Comparison of ENCODE assay signal across 20 cellular contexts in the genomic region with DNA sequence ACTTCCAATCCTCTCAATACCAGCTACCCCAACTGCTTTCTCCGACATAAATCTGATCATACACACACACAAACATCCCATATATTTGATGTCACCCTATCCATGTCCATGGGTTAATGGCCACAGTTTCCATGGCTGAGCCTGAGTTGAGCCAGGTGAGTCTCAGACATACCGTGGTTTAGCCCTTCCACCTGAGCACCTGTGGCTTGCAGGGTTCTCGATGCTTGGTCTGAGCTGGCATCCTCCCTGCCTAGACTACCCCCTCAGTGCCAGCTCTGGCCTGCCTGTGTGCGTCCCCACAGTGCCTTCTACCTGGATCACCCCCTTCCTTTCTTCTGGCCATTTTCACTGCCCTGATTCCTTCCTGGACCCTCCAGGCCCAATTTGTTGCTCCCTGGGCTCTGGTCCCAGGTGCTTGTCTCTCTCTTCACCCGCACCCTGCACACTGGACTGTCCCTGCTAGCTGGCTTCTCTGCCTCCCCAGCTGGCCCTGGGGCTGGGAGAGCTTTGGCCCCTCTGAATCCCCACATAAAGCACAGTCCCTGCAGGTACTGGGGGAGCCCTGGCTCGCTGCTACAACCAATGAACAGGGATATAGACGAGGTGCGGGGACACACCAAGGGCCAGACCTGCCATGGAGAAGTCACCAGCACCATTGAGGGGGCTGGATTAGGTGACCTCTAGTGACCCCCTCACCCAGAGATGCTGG. TPM values are rescaled to one million over a fixed set of nuclear protein-coding genes. Genes with fewer than 3 reads are reported as not detected.
DNase-seq lines count a peak whose midpoint lies in the region; ATAC-seq, FAIRE-seq and TF ChIP-seq lines count a peak whose summit lies in the region.
"Had no signal": no experiment of that assay in that cellular context is flagged by ENCODE, and none has a peak within 500 bp of the region (broad histone marks: within the 10 kb centered on the region; RNA-seq: fewer than 3 reads in every experiment).

No MANE protein-coding gene starts in this region.

- TF ChIP-seq EP300 in A549 (IDR thresholded peaks at IDR 0.05) (no peak), SK-N-SH (IDR thresholded peaks at IDR 0.05; ENCODE audit: borderline replicate concordance in 1 of 2, low read depth in 1 of 2, low read length in 1 of 2) (no peak)

- H3K27me3 Mint-ChIP-seq in CD8-positive, alpha-beta memory T cell: no peaks in the 10 kb centered on the region
- H3K27me3 Mint-ChIP-seq in activated CD8-positive, alpha-beta T cell treated with anti-CD3 and anti-CD28 coated beads for 36 hours: no peaks in the 10 kb centered on the region
- H3K27me3 Mint-ChIP-seq: type B pancreatic cell had no signal

- no peaks in the 10 kb centered on the region for H3K79me2 ChIP-seq in SK-N-SH (ENCODE audit: insufficient read depth)

- peak overlapping the region; percentile 24 for H3K9ac ChIP-seq in iPS-15b (ENCODE audit: low read depth, low read length)
- no peak overlapping the region for H3K9ac ChIP-seq in SK-N-SH

- no peak for TF ChIP-seq CTCF in A549 (IDR thresholded peaks at IDR 0.05)
- no peak for TF ChIP-seq CTCF in activated CD8-positive, alpha-beta T cell treated with anti-CD3 and anti-CD28 coated beads for 36 hours (IDR thresholded peaks at IDR 0.05)
- no peak for TF ChIP-seq CTCF in SK-N-SH (IDR thresholded peaks at IDR 0.05)

- H3K27ac ChIP-seq in A549: peak overlapping the region; percentile 28 to 73; a peak in 2 of 6 replicates
- H3K27ac ChIP-seq in CD8-positive, alpha-beta memory T cell (ENCODE audit: low read depth, low read length): no peak overlapping the region
- no peak overlapping the region; a peak in 1 of 4 replicates for H3K27ac ChIP-seq in SK-N-SH (ENCODE audit: low read depth in 2 of 2, low read length in 1 of 2)
- H3K27ac ChIP-seq in substantia nigra (ENCODE audit: low read depth, low read length, poor library complexity, severe bottlenecking): no peak overlapping the region
- H3K27ac ChIP-seq: heart right ventricle, stomach had no signal

- CTCF ChIA-PET in A549 (lab: Yijun Ruan, JAX) (interaction anchor here (0.6 to 10.5 kb wide), 5 partner anchors 8 to 877 kb away, joined by 3 to 105 read pairs (median 5); partner anchors contain the start of genes E2F4 and ELMO3), SK-N-SH (lab: Yijun Ruan, JAX) (interaction anchor here (1.5 kb wide), 1 partner anchor 21 kb away, joined by 3 read pairs; no protein-coding TSS in a partner anchor)
- CTCF ChIA-PET in CD8-positive, alpha-beta memory T cell (lab: Charles Lee): no interaction called here
- CTCF ChIA-PET in activated CD8-positive, alpha-beta T cell treated with anti-CD3 and anti-CD28 coated beads for 36 hours (lab: Charles Lee): interaction anchor here (1.2 to 1.8 kb wide), 3 partner anchors 8 to 27 kb away, joined by 3 to 5 read pairs (median 4); partner anchors contain the start of gene TMEM208

- H3K9me3 ChIP-seq in A549 (no peaks in the 10 kb centered on the region), iPS-15b (ENCODE audit: control insufficient read depth, insufficient read depth, low read length) (no peaks in the 10 kb centered on the region), SK-N-SH (no peaks in the 10 kb centered on the region)
- no peaks in the 10 kb centered on the region for H3K9me3 ChIP-seq in CD8-positive, alpha-beta memory T cell (ENCODE audit: low read length)
- H3K9me3 ChIP-seq: heart right ventricle, stomach had no signal

- no peaks in the 10 kb centered on the region for H3K4me1 Mint-ChIP-seq in CD8-positive, alpha-beta memory T cell
- H3K4me1 Mint-ChIP-seq in activated CD8-positive, alpha-beta T cell treated with anti-CD3 and anti-CD28 coated beads for 36 hours (ENCODE audit: low read depth): no peaks in the 10 kb centered on the region

- H3K4me3 ChIP-seq in A549 (no peak overlapping the region), iPS-15b (ENCODE audit: low read depth, low read length) (no peak overlapping the region), SK-N-SH (ENCODE audit: low read depth in 2 of 2, low read length in 1 of 2) (no peak overlapping the region)
- H3K4me3 ChIP-seq in CD8-positive, alpha-beta memory T cell (ENCODE audit: low read length): no peak overlapping the region
- H3K4me3 ChIP-seq: heart right ventricle, stomach had no signal

- no peaks in the 10 kb centered on the region for H4K20me1 ChIP-seq in SK-N-SH (ENCODE audit: insufficient read depth)

- H3K9me2 ChIP-seq in SK-N-SH: no peaks in the 10 kb centered on the region

- peak overlapping the region in 1 of 7 donors; percentile 15 for H3K4me3 Mint-ChIP-seq in CD8-positive, alpha-beta memory T cell
- H3K4me3 Mint-ChIP-seq in activated CD8-positive, alpha-beta T cell treated with anti-CD3 and anti-CD28 coated beads for 36 hours: no peak overlapping the region
- H3K4me3 Mint-ChIP-seq: H9, type B pancreatic cell had no signal

- intact Hi-C loops in activated CD8-positive, alpha-beta T cell treated with anti-CD3 and anti-CD28 coated beads for 36 hours (cut with micrococcal nuclease): no loop called here

- H3K4me1 ChIP-seq in A549 (peaks cover 20% of the 10 kb centered on the region), iPS-15b (ENCODE audit: control insufficient read depth, insufficient read depth, low read length) (peaks cover 2% of the 10 kb centered on the region), SK-N-SH (ENCODE audit: control insufficient read depth in 1 of 2, insufficient read depth in 2 of 2, low read depth in 1 of 2, low read length in 1 of 2) (peaks cover 8 to 11% of the 10 kb centered on the region in 2 experiments; a peak in 2 of 4 replicates)
- no peaks in the 10 kb centered on the region for H3K4me1 ChIP-seq in CD8-positive, alpha-beta memory T cell (ENCODE audit: insufficient read depth, low read length)
- H3K4me1 ChIP-seq: heart right ventricle had no signal

- H3K4me2 ChIP-seq in A549 (no peak overlapping the region), SK-N-SH (no peak overlapping the region)

- H3K9me3 Mint-ChIP-seq in CD8-positive, alpha-beta memory T cell: no peaks in the 10 kb centered on the region
- no peaks in the 10 kb centered on the region for H3K9me3 Mint-ChIP-seq in activated CD8-positive, alpha-beta T cell treated with anti-CD3 and anti-CD28 coated beads for 36 hours
- H3K9me3 Mint-ChIP-seq: H9, type B pancreatic cell had no signal

- no peak for FAIRE-seq in A549 (lab: Jason Lieb, UNC)
- FAIRE-seq: colon, small intestine had no signal

- H2AFZ ChIP-seq in SK-N-SH (ENCODE audit: low read depth): no peak overlapping the region

- ATAC-seq in A549: no peak
- ATAC-seq in activated CD8-positive, alpha-beta T cell treated with anti-CD3 and anti-CD28 coated beads for 36 hours: no peak
- ATAC-seq: heart right ventricle, left ventricle myocardium superior had no signal

- DNase-seq in A549 (ENCODE audit: low read depth in 1 of 2, low spot score in 1 of 2) (no peak), NCI-H510A (lab: John Stamatoyannopoulos, UW) (no peak), SK-N-SH (no peak), SKM-1 treated with dmso at 0.1 percent for 144 hours (lab: John Stamatoyannopoulos, UW; ENCODE audit: unreplicated experiment) (no peak), substantia nigra (lab: John Stamatoyannopoulos, UW) (no peak)
- no peak for DNase-seq in CD8-positive, alpha-beta memory T cell
- DNase-seq in activated CD8-positive, alpha-beta T cell treated with anti-CD3 and anti-CD28 coated beads for 36 hours: no peak
- DNase-seq: activated CD4-positive, alpha-beta T cell treated with anti-CD3 and anti-CD28 coated beads for 48 hours; activated naive CD4-positive, alpha-beta T cell; H9; heart right ventricle; left ventricle myocardium superior; NCI-H146; NCI-H2171; NCI-H526; small intestine; stomach had no signal

- no peak for TF ChIP-seq RAD21 in A549 (conservative IDR thresholded peaks at IDR 0.05 in 1 of 2, IDR thresholded peaks at IDR 0.05 in 1 of 2)
- no peak for TF ChIP-seq RAD21 in SK-N-SH (IDR thresholded peaks at IDR 0.05; ENCODE audit: low read length)

- peak overlapping the region in 5 of 8 donors; percentile 5 to 88 (median 48) for H3K27ac Mint-ChIP-seq in CD8-positive, alpha-beta memory T cell
- H3K27ac Mint-ChIP-seq in activated CD8-positive, alpha-beta T cell treated with anti-CD3 and anti-CD28 coated beads for 36 hours: peak overlapping the region; percentile 41
- H3K27ac Mint-ChIP-seq: type B pancreatic cell had no signal

- H3K27me3 ChIP-seq in CD8-positive, alpha-beta memory T cell (ENCODE audit: insufficient read depth, low read length, poor library complexity, severe bottlenecking): no peaks in the 10 kb centered on the region
- no peaks in the 10 kb centered on the region for H3K27me3 ChIP-seq in iPS-15b (ENCODE audit: control insufficient read depth, insufficient read depth, low read length)
- H3K27me3 ChIP-seq in SK-N-SH (ENCODE audit: insufficient read depth): no peaks in the 10 kb centered on the region
- H3K27me3 ChIP-seq: heart right ventricle, stomach had no signal

- no peak for TF ChIP-seq POLR2A in A549 (IDR thresholded peaks at IDR 0.05; ENCODE audit: low read length)

- POLR2A ChIA-PET in A549 (lab: Yijun Ruan, JAX): interaction anchor here (1.2 kb wide), 1 partner anchor 20 kb away, joined by 3 read pairs; the partner anchor contains the start of gene TMEM208
- POLR2A ChIA-PET in CD8-positive, alpha-beta memory T cell (lab: Charles Lee): no interaction called here
- POLR2A ChIA-PET in activated CD8-positive, alpha-beta T cell treated with anti-CD3 and anti-CD28 coated beads for 36 hours (lab: Charles Lee): interaction anchor here (0.6 to 2.8 kb wide), 6 partner anchors 8 to 412 kb away, joined by 3 to 10 read pairs (median 3); partner anchors contain the start of gene TMEM208
- POLR2A ChIA-PET in SK-N-SH (lab: Yijun Ruan, JAX): interaction anchor here (1.8 to 4.0 kb wide), 4 partner anchors 8 to 21 kb away, joined by 7 to 21 read pairs (median 8); partner anchors contain the start of gene TMEM208

- peaks cover 4% of the 10 kb centered on the region for H3F3A ChIP-seq in SK-N-SH (replicated peaks; ENCODE audit: insufficient read depth)

- H3K36me3 ChIP-seq in CD8-positive, alpha-beta memory T cell (ENCODE audit: insufficient read depth, low read length): no peaks in the 10 kb centered on the region
- peaks cover 11% of the 10 kb centered on the region for H3K36me3 ChIP-seq in iPS-15b (ENCODE audit: control insufficient read depth, insufficient read depth, low read length)
- peaks cover 0 to 29% of the 10 kb centered on the region in 2 experiments for H3K36me3 ChIP-seq in SK-N-SH (replicated peaks in 1 of 2; ENCODE audit: control insufficient read depth in 1 of 2, insufficient read depth in 2 of 2, low read length in 1 of 2)

- WGBS in A549 (ENCODE audit: missing lambda C conversion rate): 90% methylated on average over 8 of the region's 8 CpGs
- 92% methylated on average over 8 of the region's 8 CpGs for WGBS in SK-N-SH (ENCODE audit: low lambda C conversion rate)

- H3K36me3 Mint-ChIP-seq in CD8-positive, alpha-beta memory T cell: peaks cover 0 to 25% (median 0%) of the 10 kb centered on the region in 3 donors
- H3K36me3 Mint-ChIP-seq in activated CD8-positive, alpha-beta T cell treated with anti-CD3 and anti-CD28 coated beads for 36 hours (ENCODE audit: low read depth): peaks cover 7% of the 10 kb centered on the region
- H3K36me3 Mint-ChIP-seq: type B pancreatic cell had no signal

RNA-seq across cellular contexts. Expression of gene ELMO3, which starts 7.4 kb away (rescaled TPM):
- polyA plus RNA-seq in A549 (2011; rRNA removed): 0.62 and 1.0 TPM in 2 replicates
- 2.0 and 2.1 TPM in 2 replicates for polyA plus RNA-seq in A549 (2012; cell fraction: cytosol; rRNA removed)
- polyA plus RNA-seq in A549 (2012; cell fraction: nucleus; rRNA removed): 13.0 and 15.7 TPM in 2 replicates
- 1.3 to 1.5 TPM (median 1.4 TPM) in 3 replicates for polyA plus RNA-seq in A549 (2017; fragmentation: RNase III; extraction: RNeasy Plus Mini Kit Qiagen cat#74134 plus additional on column Dnase treatment)
- polyA minus RNA-seq in A549 (2011; rRNA and poly(A)+ RNA removed): 0.78 and 1.2 TPM in 2 replicates
- 1 to 10 TPM; 5.0 to 5.3 TPM for total RNA-seq in CD8-positive, alpha-beta memory T cell
- polyA plus RNA-seq in CD8-positive, alpha-beta memory T cell: not detected
- total RNA-seq in activated CD8-positive, alpha-beta T cell treated with anti-CD3 and anti-CD28 coated beads for 36 hours: 1 to 10 TPM; 5.0 to 5.6 TPM
- 2.3 and 3.1 TPM in 2 replicates for polyA plus RNA-seq in SK-N-SH (2012; rRNA removed)
- 0.58 and 0.90 TPM in 2 replicates for polyA plus RNA-seq in SK-N-SH (2012; cell fraction: cytosol; rRNA removed)
- 20.1 and 23.3 TPM in 2 replicates for polyA plus RNA-seq in SK-N-SH (2012; cell fraction: nucleus; rRNA removed)

RNA-seq across cellular contexts. Expression of gene E2F4, which starts 14.3 kb away (rescaled TPM):
- polyA plus RNA-seq in A549 (2011; rRNA removed) (65.1 and 71.8 TPM in 2 replicates), A549 (2017; fragmentation: RNase III; extraction: RNeasy Plus Mini Kit Qiagen cat#74134 plus additional on column Dnase treatment) (66.0 to 69.6 TPM (median 66.6 TPM) in 3 replicates), SK-N-SH (2012; rRNA removed) (168 and 210 TPM in 2 replicates)
- polyA plus RNA-seq in A549 (2012; cell fraction: cytosol; rRNA removed): 128 and 154 TPM in 2 replicates
- 347 and 361 TPM in 2 replicates for polyA plus RNA-seq in A549 (2012; cell fraction: nucleus; rRNA removed)
- 106 and 115 TPM in 2 replicates for polyA minus RNA-seq in A549 (2011; rRNA and poly(A)+ RNA removed)
- total RNA-seq in CD8-positive, alpha-beta memory T cell: 100 to 1,000 TPM; 137 to 139 TPM
- polyA plus RNA-seq in CD8-positive, alpha-beta memory T cell: 86.0 TPM
- 100 to 1,000 TPM; 104 to 105 TPM for total RNA-seq in activated CD8-positive, alpha-beta T cell treated with anti-CD3 and anti-CD28 coated beads for 36 hours
- polyA plus RNA-seq in SK-N-SH (2012; cell fraction: cytosol; rRNA removed): 67.3 and 95.5 TPM in 2 replicates
- polyA plus RNA-seq in SK-N-SH (2012; cell fraction: nucleus; rRNA removed): 745 and 747 TPM in 2 replicates

RNA-seq across cellular contexts. Expression of gene EXOC3L1, which starts 16.3 kb away (rescaled TPM):
- polyA plus RNA-seq in A549 (2011; rRNA removed) (0.06 TPM in 1 of 2 replicates, not detected in the other), A549 (2017; fragmentation: RNase III; extraction: RNeasy Plus Mini Kit Qiagen cat#74134 plus additional on column Dnase treatment) (not detected in 3 replicates), SK-N-SH (2012; rRNA removed) (0.46 and 0.83 TPM in 2 replicates)
- polyA plus RNA-seq in A549 (2012; cell fraction: cytosol; rRNA removed): 0.12 and 0.15 TPM in 2 replicates
- polyA plus RNA-seq in A549 (2012; cell fraction: nucleus; rRNA removed): 0.09 and 0.24 TPM in 2 replicates
- polyA minus RNA-seq in A549 (2011; rRNA and poly(A)+ RNA removed): not detected in 2 replicates
- total RNA-seq in CD8-positive, alpha-beta memory T cell: not detected
- not detected for polyA plus RNA-seq in CD8-positive, alpha-beta memory T cell
- total RNA-seq in activated CD8-positive, alpha-beta T cell treated with anti-CD3 and anti-CD28 coated beads for 36 hours: under 1 TPM in 1 of 2 experiments, not detected in 1; 0.23 TPM
- polyA plus RNA-seq in SK-N-SH (2012; cell fraction: cytosol; rRNA removed): 0.22 and 0.26 TPM in 2 replicates
- 1.8 and 3.1 TPM in 2 replicates for polyA plus RNA-seq in SK-N-SH (2012; cell fraction: nucleus; rRNA removed)

RNA-seq across cellular contexts. Expression of gene TMEM208, which starts 20.6 kb away (rescaled TPM):
- polyA plus RNA-seq in A549 (2011; rRNA removed) (70.2 and 73.5 TPM in 2 replicates), A549 (2017; fragmentation: RNase III; extraction: RNeasy Plus Mini Kit Qiagen cat#74134 plus additional on column Dnase treatment) (103 to 114 TPM (median 114 TPM) in 3 replicates), SK-N-SH (2012; rRNA removed) (98.2 and 130 TPM in 2 replicates)
- 117 and 121 TPM in 2 replicates for polyA plus RNA-seq in A549 (2012; cell fraction: cytosol; rRNA removed)
- 96.8 and 125 TPM in 2 replicates for polyA plus RNA-seq in A549 (2012; cell fraction: nucleus; rRNA removed)
- 61.1 and 70.3 TPM in 2 replicates for polyA minus RNA-seq in A549 (2011; rRNA and poly(A)+ RNA removed)
- total RNA-seq in CD8-positive, alpha-beta memory T cell: 10 to 100 TPM; 58.4 to 69.5 TPM
- polyA plus RNA-seq in CD8-positive, alpha-beta memory T cell: 83.7 TPM
- total RNA-seq in activated CD8-positive, alpha-beta T cell treated with anti-CD3 and anti-CD28 coated beads for 36 hours: 10 to 100 TPM; 25.7 to 30.7 TPM
- polyA plus RNA-seq in SK-N-SH (2012; cell fraction: cytosol; rRNA removed): 85.0 and 109 TPM in 2 replicates
- polyA plus RNA-seq in SK-N-SH (2012; cell fraction: nucleus; rRNA removed): 101 TPM in 2 replicates

RNA-seq across cellular contexts. Expression of gene MATCAP1, which starts 22.5 kb away (rescaled TPM):
- polyA plus RNA-seq in A549 (2011; rRNA removed) (7.2 and 7.5 TPM in 2 replicates), A549 (2017; fragmentation: RNase III; extraction: RNeasy Plus Mini Kit Qiagen cat#74134 plus additional on column Dnase treatment) (16.1 to 23.5 TPM (median 20.8 TPM) in 3 replicates), SK-N-SH (2012; rRNA removed) (68.5 and 83.5 TPM in 2 replicates)
- 14.3 and 20.0 TPM in 2 replicates for polyA plus RNA-seq in A549 (2012; cell fraction: cytosol; rRNA removed)
- 109 and 134 TPM in 2 replicates for polyA plus RNA-seq in A549 (2012; cell fraction: nucleus; rRNA removed)
- 10.8 and 13.6 TPM in 2 replicates for polyA minus RNA-seq in A549 (2011; rRNA and poly(A)+ RNA removed)
- total RNA-seq in CD8-positive, alpha-beta memory T cell: 10 to 100 TPM; 15.3 to 15.6 TPM
- 0.68 TPM for polyA plus RNA-seq in CD8-positive, alpha-beta memory T cell
- total RNA-seq in activated CD8-positive, alpha-beta T cell treated with anti-CD3 and anti-CD28 coated beads for 36 hours: 10 to 100 TPM; 49.5 to 49.9 TPM
- 9.5 and 20.4 TPM in 2 replicates for polyA plus RNA-seq in SK-N-SH (2012; cell fraction: cytosol; rRNA removed)
- polyA plus RNA-seq in SK-N-SH (2012; cell fraction: nucleus; rRNA removed): 409 and 450 TPM in 2 replicates

Comparison
In these comparisons a context has a peak if more than half of its experiments do, and no peak if none do; other contexts are left out.
1. H3K27ac ChIP-seq: peak in A549 (2 of 2); none in CD8-positive, alpha-beta memory T cell (single experiment), SK-N-SH (0 of 2) and substantia nigra (single experiment).